Comparison of ENCODE assay signal across 16 cellular contexts in genomic region chr1:214946615-214947014, GRCh38.
A peak's percentile ranks its signal among the peaks of the same experiment; 100 is the strongest.
DNase-seq lines count a peak whose midpoint lies in the region; ATAC-seq, FAIRE-seq and TF ChIP-seq lines count a peak whose summit lies in the region.
"Had no signal": no experiment of that assay in that cellular context is flagged by ENCODE, and none has a peak within 500 bp of the region (broad histone marks: within the 10 kb centered on the region; RNA-seq: fewer than 3 reads in every experiment).

No MANE protein-coding gene starts in this region.

- TF ChIP-seq CTCF in D721Med (IDR thresholded peaks at IDR 0.05; ENCODE audit: insufficient read depth, missing control alignments) (no peak), fibroblast of lung (conservative IDR thresholded peaks at IDR 0.05 in 1 of 2, IDR thresholded peaks at IDR 0.05 in 1 of 2; ENCODE audit: low read depth in 1 of 2, low read length in 2 of 2) (no peak), MCF 10A (IDR thresholded peaks at IDR 0.05; ENCODE audit: unreplicated experiment) (no peak)

- H3K9ac ChIP-seq in fibroblast of lung (ENCODE audit: insufficient read depth, low read length), result no peak overlapping the region
- H3K9ac ChIP-seq: BLaER1 treated with 17β-estradiol and CSF1 and Interleukin-3, amounts not matched to agents 10 nM and 100 nM had no signal

- H3K27me3 ChIP-seq in fibroblast of lung (ENCODE audit: control insufficient read depth, insufficient read depth, low read length), result no peaks in the 10 kb centered on the region
- H3K27me3 ChIP-seq: BLaER1 treated with 17β-estradiol and CSF1 and Interleukin-3, amounts not matched to agents 10 nM and 100 nM had no signal

- no peaks in the 10 kb centered on the region for H3K9me3 ChIP-seq in fibroblast of lung (ENCODE audit: control insufficient read depth, insufficient read depth, low read depth, low read length)
- H3K9me3 ChIP-seq: BLaER1 treated with 17β-estradiol and CSF1 and Interleukin-3, amounts not matched to agents 10 nM and 100 nM; HAP-1 had no signal

- no peak overlapping the region for H3K4me2 ChIP-seq in fibroblast of lung (ENCODE audit: extremely low read depth, insufficient read depth, low read length)
- H3K4me2 ChIP-seq: BLaER1 treated with 17β-estradiol and CSF1 and Interleukin-3, amounts not matched to agents 10 nM and 100 nM had no signal

- no TSS peak for BruUV-seq in MCF 10A (replicated peaks; lab: Mats Ljungman, UMichigan)

- no peaks in the 10 kb centered on the region for H3K27me3 Mint-ChIP-seq in MCF 10A (ENCODE audit: insufficient read depth, unreplicated experiment)
- H3K27me3 Mint-ChIP-seq: B cell; CD8-positive, alpha-beta memory T cell had no signal

- no peak overlapping the region for H3K4me3 ChIP-seq in fibroblast of lung (replicated peaks in 1 of 4; ENCODE audit: control extremely low read depth in 1 of 4, insufficient read depth in 1 of 4, low read depth in 3 of 4, low read length in 4 of 4)
- H3K4me3 ChIP-seq: BLaER1 treated with 17β-estradiol and CSF1 and Interleukin-3, amounts not matched to agents 10 nM and 100 nM; HAP-1 had no signal

- H3K4me3 Mint-ChIP-seq in MCF 10A (ENCODE audit: unreplicated experiment), result no peak overlapping the region
- H3K4me3 Mint-ChIP-seq: B cell; CD8-positive, alpha-beta memory T cell had no signal

- ATAC-seq in SK-N-SH treated with all-trans-retinoic acid at 6 μM for 48 hours, result peak; percentile 76
- peak; percentile 62 for ATAC-seq in sciatic nerve

- H3K79me2 ChIP-seq in fibroblast of lung (ENCODE audit: control insufficient read depth, insufficient read depth, low read length), result no peaks in the 10 kb centered on the region

- peak overlapping the region; percentile 10 for H2AFZ ChIP-seq in fibroblast of lung (ENCODE audit: low read length)

- intact Hi-C loops in sciatic nerve (cut with DNase I), result no loop called here
- intact Hi-C loops in MCF 10A (cut with micrococcal nuclease), result no loop called here

- peaks cover 8% of the 10 kb centered on the region for H3K9me3 Mint-ChIP-seq in MCF 10A (ENCODE audit: unreplicated experiment)

- H3K36me3 Mint-ChIP-seq in MCF 10A (ENCODE audit: insufficient read depth, unreplicated experiment), result no peaks in the 10 kb centered on the region
- H3K36me3 Mint-ChIP-seq: CD8-positive, alpha-beta memory T cell had no signal

- CTCF ChIA-PET in MCF 10A (lab: Yijun Ruan, JAX), result interaction anchor here (0.6 to 1.1 kb wide), 4 partner anchors 9 to 137 kb away, joined by 3 to 4 read pairs (median 3); no protein-coding TSS in a partner anchor

- no peak for DNase-seq in D721Med (ENCODE audit: insufficient read length, low spot score)
- no peak for DNase-seq in fibroblast of lung (ENCODE audit: low read depth in 2 of 2)
- DNase-seq in sciatic nerve (ENCODE audit: low spot score), result no peak
- no peak for DNase-seq in MCF 10A (ENCODE audit: unreplicated experiment)
- DNase-seq in NCI-H2196 treated with DMSO at 0.1 percent for 48 hours (lab: John Stamatoyannopoulos, UW; ENCODE audit: unreplicated experiment), result no peak
- DNase-seq in NCI-H1694 treated with DMSO at 0.1 percent for 48 hours (lab: John Stamatoyannopoulos, UW), result no peak
- DNase-seq: 8988T; CD8-positive, alpha-beta memory T cell; COR-L47 had no signal

- peaks cover 4% of the 10 kb centered on the region for H3K4me1 ChIP-seq in fibroblast of lung (ENCODE audit: control insufficient read depth, extremely low read depth, insufficient read depth, low read length)
- H3K4me1 ChIP-seq: HAP-1 had no signal

- no peaks in the 10 kb centered on the region for H3K36me3 ChIP-seq in fibroblast of lung (ENCODE audit: control insufficient read depth, insufficient read depth, low read length)
- H3K36me3 ChIP-seq: BLaER1 treated with 17β-estradiol and CSF1 and Interleukin-3, amounts not matched to agents 10 nM and 100 nM; HAP-1 had no signal

- H3K27ac ChIP-seq in fibroblast of lung (ENCODE audit: insufficient read depth, low read length), result no peak overlapping the region
- H3K27ac ChIP-seq: BLaER1 treated with 17β-estradiol and CSF1 and Interleukin-3, amounts not matched to agents 10 nM and 100 nM had no signal

- no peak overlapping the region for H3K27ac Mint-ChIP-seq in MCF 10A (ENCODE audit: low read depth, unreplicated experiment)
- H3K27ac Mint-ChIP-seq: B cell; CD8-positive, alpha-beta memory T cell had no signal

- POLR2A ChIA-PET in MCF 10A (lab: Yijun Ruan, JAX), result interaction anchor here (0.7 kb wide), 1 partner anchor 406 kb away, joined by 3 read pairs; no protein-coding TSS in a partner anchor

- peak; percentile 35 for FAIRE-seq in D721Med (lab: Jason Lieb, UNC)
- FAIRE-seq: G401.6, GM12891, H1 had no signal

- H3K4me1 Mint-ChIP-seq in MCF 10A (ENCODE audit: insufficient read depth, unreplicated experiment), result peaks cover 6% of the 10 kb centered on the region
- H3K4me1 Mint-ChIP-seq: B cell; CD8-positive, alpha-beta memory T cell had no signal

- no peaks in the 10 kb centered on the region for H4K20me1 ChIP-seq in fibroblast of lung (ENCODE audit: control insufficient read depth, extremely low read depth, insufficient read depth, low read length)
- H4K20me1 ChIP-seq: BLaER1 treated with 17β-estradiol and CSF1 and Interleukin-3, amounts not matched to agents 10 nM and 100 nM had no signal

TF ChIP-seq in SK-N-SH treated with all-trans-retinoic acid at 6 μM for 48 hours, 23 proteins besides CTCF, POLR2A, EP300 and RAD21:
- no peak for TF ChIP-seq ZFP30 (CRISPR knock-in tag; IDR thresholded peaks at IDR 0.05)
- no peak for TF ChIP-seq ZNF565 (CRISPR knock-in tag; conservative IDR thresholded peaks at IDR 0.05; ENCODE audit: low read depth)
- TF ChIP-seq TOX (CRISPR knock-in tag; IDR thresholded peaks at IDR 0.05; ENCODE audit: borderline replicate concordance), result no peak
- no peak for TF ChIP-seq GLIS3 (CRISPR knock-in tag; IDR thresholded peaks at IDR 0.05)
- no peak for TF ChIP-seq PATZ1 (CRISPR knock-in tag; IDR thresholded peaks at IDR 0.05; ENCODE audit: borderline replicate concordance)
- TF ChIP-seq PPARA (CRISPR knock-in tag; IDR thresholded peaks at IDR 0.05; ENCODE audit: borderline replicate concordance), result no peak
- TF ChIP-seq RARB (CRISPR knock-in tag; IDR thresholded peaks at IDR 0.05), result 0 out of 2 replicates have a peak, but pooled peaks have one; percentile 44
- no peak for TF ChIP-seq ARNTL (CRISPR knock-in tag; IDR thresholded peaks at IDR 0.05; ENCODE audit: borderline replicate concordance, low read depth)
